In the genomic region with DNA sequence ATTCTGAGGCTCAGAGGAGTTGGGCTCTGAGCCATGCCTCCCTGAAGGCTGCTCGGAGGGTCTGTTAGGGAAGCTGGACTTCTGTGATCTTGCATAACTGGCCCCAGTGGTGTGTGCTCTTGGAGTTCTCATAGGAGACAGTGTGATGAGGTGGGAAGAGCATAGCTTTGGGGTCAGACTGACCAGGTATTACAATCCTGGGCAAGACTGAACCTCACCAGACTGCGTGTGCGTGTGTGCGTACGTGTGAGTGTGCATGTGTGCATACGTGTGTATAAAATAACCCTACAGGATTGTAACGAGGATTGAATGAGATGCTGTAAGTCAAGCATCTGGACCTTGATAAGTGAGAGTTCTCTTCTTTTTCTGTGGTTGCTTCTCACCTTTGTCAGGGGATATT, we compare ENCODE assay signal across 1 cellular context.
TF ChIP-seq lines count a peak whose summit lies in the region.

No MANE protein-coding gene starts in this region.

TF ChIP-seq in HepG2, 621 proteins besides CTCF, POLR2A, EP300 and RAD21 (continued from another document):
- TF ChIP-seq NR2F6 (IDR thresholded peaks at IDR 0.05): no peak
- TF ChIP-seq NR2F6 (CRISPR knock-in tag; IDR thresholded peaks at IDR 0.05): no peak
- TF ChIP-seq RORA (CRISPR knock-in tag; IDR thresholded peaks at IDR 0.05): no peak
- peak; percentile 2; the same call in 1 of the 2 replicates for TF ChIP-seq RBFOX2 (IDR thresholded peaks at IDR 0.05; ENCODE audit: low read depth, low read length)
- TF ChIP-seq RBM22 (optimal IDR thresholded peaks at IDR 0.05; ENCODE audit: low read length): peak; percentile 86
- no peak for TF ChIP-seq ATAD3A (CRISPR knock-in tag; IDR thresholded peaks at IDR 0.05)
TF ChIP-seq in HepG2: peak in this region for 6.
